ENCODE assay signal across 2 cellular contexts in genomic region chr5:177399903-177400868, GRCh38.
TF ChIP-seq lines count a peak whose summit lies in the region.

Gene PFN3, minus strand, starts transcription at chr5:177400661. Its CDS starts 85 bp downstream, at chr5:177400576.

TF ChIP-seq in IMR-90, 13 proteins besides CTCF, POLR2A, EP300 and RAD21:
- TF ChIP-seq FOS (IDR thresholded peaks at IDR 0.05; ENCODE audit: low read depth, low read length) (no peak), SMC3 (IDR thresholded peaks at IDR 0.05; ENCODE audit: low read depth, low read length) (no peak), BHLHE40 (IDR thresholded peaks at IDR 0.05; ENCODE audit: low read depth, low read length) (peak; percentile 79), RCOR1 (IDR thresholded peaks at IDR 0.05; ENCODE audit: insufficient replicate concordance, low read length) (no peak), CEBPB (IDR thresholded peaks at IDR 0.05; ENCODE audit: low read depth, low read length) (no peak), CHD1 (IDR thresholded peaks at IDR 0.05; ENCODE audit: low read depth, low read length) (no peak), RFX5 (IDR thresholded peaks at IDR 0.05; ENCODE audit: low read depth, low read length) (no peak), USF2 (IDR thresholded peaks at IDR 0.05; ENCODE audit: low read depth, low read length) (peak; percentile 74), MAZ (IDR thresholded peaks at IDR 0.05; ENCODE audit: borderline replicate concordance, low read depth, low read length) (no peak), MXI1 (IDR thresholded peaks at IDR 0.05; ENCODE audit: borderline replicate concordance, low read depth, low read length) (no peak)

TF ChIP-seq in endothelial cell of umbilical vein, 7 proteins besides CTCF, POLR2A, EP300 and RAD21:
- TF ChIP-seq JUN (IDR thresholded peaks at IDR 0.05; ENCODE audit: borderline replicate concordance, insufficient read depth, insufficient read length, low read depth): no peak
- TF ChIP-seq EZH2 (IDR thresholded peaks at IDR 0.05; ENCODE audit: borderline replicate concordance, low read depth, low read length, severe bottlenecking): peak; percentile 76
- peak; percentile 58 for TF ChIP-seq MAX (IDR thresholded peaks at IDR 0.05; ENCODE audit: insufficient read depth, insufficient read length)
